19 cellular contexts compared by ENCODE assay signal in the genomic region with DNA sequence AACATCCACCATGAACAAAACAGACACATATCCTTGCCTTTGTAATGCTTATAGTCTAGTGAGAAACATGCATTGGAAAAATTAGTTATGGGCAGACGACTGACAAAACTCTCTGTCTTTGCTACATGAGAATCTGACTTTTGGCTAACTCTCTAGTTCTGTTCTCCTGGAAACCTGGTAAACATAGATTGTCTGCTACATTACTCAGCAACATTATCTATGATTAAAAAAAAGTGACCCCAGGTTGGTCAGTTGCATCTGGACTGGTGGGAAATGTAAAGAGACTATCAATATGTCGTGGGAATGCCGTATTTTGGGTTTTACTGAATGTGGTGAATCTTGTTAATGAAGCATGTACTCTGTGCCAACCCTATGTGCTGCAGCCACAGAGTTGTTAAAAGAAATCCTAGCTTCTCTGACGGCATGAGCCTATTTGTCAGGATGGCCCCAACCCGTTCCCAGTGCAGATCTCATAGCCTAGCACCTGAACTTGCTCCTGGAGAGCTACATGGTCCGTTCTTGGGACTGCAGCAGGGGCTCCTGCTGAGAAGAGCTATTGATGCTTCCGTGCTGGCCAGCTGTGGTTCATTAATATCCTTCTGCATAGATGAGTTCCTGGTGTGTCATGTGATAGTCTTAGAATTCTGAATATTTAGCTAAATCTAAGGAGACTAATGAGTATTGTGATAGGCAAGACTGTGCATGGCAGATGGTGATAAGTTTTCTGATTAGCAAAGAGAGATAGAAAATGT.
"Had no signal": no experiment of that assay in that cellular context is flagged by ENCODE, and none has a peak within 500 bp of the region (broad histone marks: within the 10 kb centered on the region; RNA-seq: fewer than 3 reads in every experiment).

No MANE protein-coding gene starts in this region.

- ATAC-seq: activated CD8-positive, alpha-beta memory T cell treated with anti-CD3 and anti-CD28 coated beads, Interleukin-2, amount 10 ng/mL, durations not matched to agents 7 days and 5 days; activated CD8-positive, alpha-beta T cell treated with anti-CD3 and anti-CD28 coated beads, Interleukin-2, amount 10 ng/mL, durations not matched to agents 7 days and 5 days; esophagus mucosa; left ventricle myocardium superior; stimulated activated effector memory CD8-positive, alpha-beta T cell treated with anti-CD3 and anti-CD28 coated beads, Interleukin-12 subunit alpha, Interleukin-12 subunit beta, amount 100 ng/mL, for 72 hours had no signal

- H3K4me3 ChIP-seq: breast epithelium, sigmoid colon, thoracic aorta, uterus had no signal

- DNase-seq: activated B cell treated with CpG ODN at 0.5 μM for 24 hours; activated CD8-positive, alpha-beta memory T cell treated with anti-CD3 and anti-CD28 coated beads, Interleukin-2, amount 10 ng/mL, durations not matched to agents 7 days and 5 days; activated CD8-positive, alpha-beta T cell treated with anti-CD3 and anti-CD28 coated beads, Interleukin-2, amount 10 ng/mL, durations not matched to agents 7 days and 5 days; activated T-cell treated with anti-CD3 and anti-CD28 coated beads, Interleukin-2, amount 50 U/mL, for 48 hours; anterior cingulate cortex; central memory CD4-positive, alpha-beta T cell; endodermal cell; glutamatergic neuron; islet precursor cell; left ventricle myocardium superior; sigmoid colon; small intestine; stimulated activated CD4-positive, alpha-beta T cell treated with anti-CD3 and anti-CD28 coated beads, Interleukin-4, amount 100 ng/mL, for 24 hours; T-helper 2 cell; uterus had no signal
